ENCODE assay signal across 2 cellular contexts in the genomic region with DNA sequence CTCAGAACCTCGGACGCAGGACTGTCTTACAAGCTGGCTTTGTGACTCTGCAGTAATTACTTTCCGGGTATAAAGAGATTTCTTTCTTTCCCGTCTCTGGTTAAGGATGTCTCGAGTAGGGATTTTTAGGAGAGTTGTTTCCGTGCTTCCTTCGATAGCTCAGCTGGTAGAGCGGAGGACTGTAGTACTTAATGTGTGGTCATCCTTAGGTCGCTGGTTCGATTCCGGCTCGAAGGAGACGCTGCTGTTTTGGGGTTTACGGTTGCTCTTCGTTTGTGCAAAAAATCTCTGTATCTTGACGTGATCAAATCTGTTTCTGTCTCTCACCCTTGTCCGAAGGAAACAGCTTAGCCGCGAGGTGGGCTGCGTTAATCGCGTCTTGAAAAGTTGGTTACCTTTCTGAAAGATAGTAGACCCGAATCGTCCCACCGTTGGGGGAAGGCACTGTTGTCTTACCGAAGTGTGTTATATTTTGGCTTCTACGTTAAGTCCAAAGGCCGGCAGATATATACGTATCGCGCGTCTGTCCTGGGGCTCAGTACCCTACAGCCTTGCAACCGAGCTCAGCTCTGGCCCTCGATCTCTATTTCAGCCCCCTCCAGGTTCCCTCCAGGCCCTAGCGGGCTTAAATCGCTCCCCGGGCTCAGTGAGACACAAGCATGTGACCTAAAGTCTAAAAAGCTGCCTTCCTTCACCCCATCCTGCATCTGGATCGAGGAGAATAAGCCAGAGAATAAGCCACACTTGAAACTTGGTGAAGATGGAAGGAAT.
TF ChIP-seq lines count a peak whose summit lies in the region.

No MANE protein-coding gene starts in this region.

TF ChIP-seq in HCT116, 20 proteins besides CTCF, POLR2A, EP300 and RAD21:
- TF ChIP-seq EGR1 (IDR thresholded peaks at IDR 0.05; ENCODE audit: low read depth) (no peak), JUND (IDR thresholded peaks at IDR 0.05) (no peak), CBX3 (IDR thresholded peaks at IDR 0.05; ENCODE audit: low read depth) (peak; percentile 77; the same call in 1 of the 2 replicates), ZNF274 (IDR thresholded peaks at IDR 0.05; ENCODE audit: low read depth, low read length) (no peak), YY1 (IDR thresholded peaks at IDR 0.05; ENCODE audit: extremely low read depth, insufficient replicate concordance, low read depth, low read length) (peak; percentile 35), SRF (IDR thresholded peaks at IDR 0.05; ENCODE audit: low read depth) (no peak), FOSL1 (IDR thresholded peaks at IDR 0.05; ENCODE audit: low read depth) (no peak)
- TF ChIP-seq, protein P1, sequence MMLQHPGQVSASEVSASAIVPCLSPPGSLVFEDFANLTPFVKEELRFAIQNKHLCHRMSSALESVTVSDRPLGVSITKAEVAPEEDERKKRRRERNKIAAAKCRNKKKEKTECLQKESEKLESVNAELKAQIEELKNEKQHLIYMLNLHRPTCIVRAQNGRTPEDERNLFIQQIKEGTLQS (IDR thresholded peaks at IDR 0.05): peak; percentile 98
- TF ChIP-seq, protein P2, sequence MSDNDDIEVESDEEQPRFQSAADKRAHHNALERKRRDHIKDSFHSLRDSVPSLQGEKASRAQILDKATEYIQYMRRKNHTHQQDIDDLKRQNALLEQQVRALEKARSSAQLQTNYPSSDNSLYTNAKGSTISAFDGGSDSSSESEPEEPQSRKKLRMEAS (IDR thresholded peaks at IDR 0.05): peak; percentile 21; the same call in 1 of the 2 replicates

TF ChIP-seq in GM12878, 131 proteins besides CTCF, POLR2A, EP300 and RAD21:
- no peak for TF ChIP-seq POLR2AphosphoS5 (IDR thresholded peaks at IDR 0.05; ENCODE audit: low read length)
- peak; percentile 51; the same call in 1 of the 2 replicates for TF ChIP-seq FOXM1 (IDR thresholded peaks at IDR 0.05; ENCODE audit: low read depth, low read length)
- TF ChIP-seq, protein P3, sequence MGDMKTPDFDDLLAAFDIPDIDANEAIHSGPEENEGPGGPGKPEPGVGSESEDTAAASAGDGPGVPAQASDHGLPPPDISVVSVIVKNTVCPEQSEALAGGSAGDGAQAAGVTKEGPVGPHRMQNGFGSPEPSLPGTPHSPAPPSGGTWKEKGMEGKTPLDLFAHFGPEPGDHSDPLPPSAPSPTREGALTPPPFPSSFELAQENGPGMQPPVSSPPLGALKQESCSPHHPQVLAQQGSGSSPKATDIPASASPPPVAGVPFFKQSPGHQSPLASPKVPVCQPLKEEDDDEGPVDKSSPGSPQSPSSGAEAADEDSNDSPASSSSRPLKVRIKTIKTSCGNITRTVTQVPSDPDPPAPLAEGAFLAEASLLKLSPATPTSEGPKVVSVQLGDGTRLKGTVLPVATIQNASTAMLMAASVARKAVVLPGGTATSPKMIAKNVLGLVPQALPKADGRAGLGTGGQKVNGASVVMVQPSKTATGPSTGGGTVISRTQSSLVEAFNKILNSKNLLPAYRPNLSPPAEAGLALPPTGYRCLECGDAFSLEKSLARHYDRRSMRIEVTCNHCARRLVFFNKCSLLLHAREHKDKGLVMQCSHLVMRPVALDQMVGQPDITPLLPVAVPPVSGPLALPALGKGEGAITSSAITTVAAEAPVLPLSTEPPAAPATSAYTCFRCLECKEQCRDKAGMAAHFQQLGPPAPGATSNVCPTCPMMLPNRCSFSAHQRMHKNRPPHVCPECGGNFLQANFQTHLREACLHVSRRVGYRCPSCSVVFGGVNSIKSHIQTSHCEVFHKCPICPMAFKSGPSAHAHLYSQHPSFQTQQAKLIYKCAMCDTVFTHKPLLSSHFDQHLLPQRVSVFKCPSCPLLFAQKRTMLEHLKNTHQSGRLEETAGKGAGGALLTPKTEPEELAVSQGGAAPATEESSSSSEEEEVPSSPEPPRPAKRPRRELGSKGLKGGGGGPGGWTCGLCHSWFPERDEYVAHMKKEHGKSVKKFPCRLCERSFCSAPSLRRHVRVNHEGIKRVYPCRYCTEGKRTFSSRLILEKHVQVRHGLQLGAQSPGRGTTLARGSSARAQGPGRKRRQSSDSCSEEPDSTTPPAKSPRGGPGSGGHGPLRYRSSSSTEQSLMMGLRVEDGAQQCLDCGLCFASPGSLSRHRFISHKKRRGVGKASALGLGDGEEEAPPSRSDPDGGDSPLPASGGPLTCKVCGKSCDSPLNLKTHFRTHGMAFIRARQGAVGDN (IDR thresholded peaks at IDR 0.05): no peak
- 0 out of 2 replicates have a peak, but pooled peaks have one; percentile 7 for TF ChIP-seq IRF4 (IDR thresholded peaks at IDR 0.05; ENCODE audit: low read depth, low read length)
- 0 out of 2 replicates have a peak, but pooled peaks have one; percentile 61 for TF ChIP-seq TBL1XR1 (IDR thresholded peaks at IDR 0.05; ENCODE audit: low read depth, low read length)
- TF ChIP-seq PAX5 (IDR thresholded peaks at IDR 0.05; ENCODE audit: borderline replicate concordance, low read depth, low read length): no peak
- no peak for TF ChIP-seq SUPT20H (IDR thresholded peaks at IDR 0.05; ENCODE audit: borderline replicate concordance, control insufficient read depth, low read depth, low read length)
- no peak for TF ChIP-seq ZNF207 (IDR thresholded peaks at IDR 0.05; ENCODE audit: borderline replicate concordance)
- TF ChIP-seq RELA (IDR thresholded peaks at IDR 0.05; ENCODE audit: borderline replicate concordance, partially characterized antibody): peak; percentile 58
- TF ChIP-seq SREBF2 (IDR thresholded peaks at IDR 0.05; ENCODE audit: low read length): peak; percentile 92
- no peak for TF ChIP-seq MTA3 (IDR thresholded peaks at IDR 0.05; ENCODE audit: borderline replicate concordance, low read length)
- TF ChIP-seq RAD51 (IDR thresholded peaks at IDR 0.05): peak; percentile 79; the same call in 1 of the 2 replicates
- peak; percentile 75 for TF ChIP-seq CBFB (IDR thresholded peaks at IDR 0.05; ENCODE audit: low read depth)
- TF ChIP-seq ZZZ3 (IDR thresholded peaks at IDR 0.05; ENCODE audit: control insufficient read depth, insufficient read length, low read depth): no peak
- peak; percentile 44; the same call in 1 of the 2 replicates for TF ChIP-seq ZNF217 (IDR thresholded peaks at IDR 0.05)
- TF ChIP-seq, protein P4, sequence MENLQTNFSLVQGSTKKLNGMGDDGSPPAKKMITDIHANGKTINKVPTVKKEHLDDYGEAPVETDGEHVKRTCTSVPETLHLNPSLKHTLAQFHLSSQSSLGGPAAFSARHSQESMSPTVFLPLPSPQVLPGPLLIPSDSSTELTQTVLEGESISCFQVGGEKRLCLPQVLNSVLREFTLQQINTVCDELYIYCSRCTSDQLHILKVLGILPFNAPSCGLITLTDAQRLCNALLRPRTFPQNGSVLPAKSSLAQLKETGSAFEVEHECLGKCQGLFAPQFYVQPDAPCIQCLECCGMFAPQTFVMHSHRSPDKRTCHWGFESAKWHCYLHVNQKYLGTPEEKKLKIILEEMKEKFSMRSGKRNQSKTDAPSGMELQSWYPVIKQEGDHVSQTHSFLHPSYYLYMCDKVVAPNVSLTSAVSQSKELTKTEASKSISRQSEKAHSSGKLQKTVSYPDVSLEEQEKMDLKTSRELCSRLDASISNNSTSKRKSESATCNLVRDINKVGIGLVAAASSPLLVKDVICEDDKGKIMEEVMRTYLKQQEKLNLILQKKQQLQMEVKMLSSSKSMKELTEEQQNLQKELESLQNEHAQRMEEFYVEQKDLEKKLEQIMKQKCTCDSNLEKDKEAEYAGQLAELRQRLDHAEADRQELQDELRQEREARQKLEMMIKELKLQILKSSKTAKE (IDR thresholded peaks at IDR 0.05; ENCODE audit: low read depth, poor library complexity, severe bottlenecking): peak; percentile 19
- TF ChIP-seq, protein P5, sequence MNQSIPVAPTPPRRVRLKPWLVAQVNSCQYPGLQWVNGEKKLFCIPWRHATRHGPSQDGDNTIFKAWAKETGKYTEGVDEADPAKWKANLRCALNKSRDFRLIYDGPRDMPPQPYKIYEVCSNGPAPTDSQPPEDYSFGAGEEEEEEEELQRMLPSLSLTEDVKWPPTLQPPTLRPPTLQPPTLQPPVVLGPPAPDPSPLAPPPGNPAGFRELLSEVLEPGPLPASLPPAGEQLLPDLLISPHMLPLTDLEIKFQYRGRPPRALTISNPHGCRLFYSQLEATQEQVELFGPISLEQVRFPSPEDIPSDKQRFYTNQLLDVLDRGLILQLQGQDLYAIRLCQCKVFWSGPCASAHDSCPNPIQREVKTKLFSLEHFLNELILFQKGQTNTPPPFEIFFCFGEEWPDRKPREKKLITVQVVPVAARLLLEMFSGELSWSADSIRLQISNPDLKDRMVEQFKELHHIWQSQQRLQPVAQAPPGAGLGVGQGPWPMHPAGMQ (IDR thresholded peaks at IDR 0.05; ENCODE audit: borderline replicate concordance): no peak
- peak; percentile 64; the same call in 1 of the 2 replicates for TF ChIP-seq MXI1 (IDR thresholded peaks at IDR 0.05; ENCODE audit: low read depth, low read length)
- 0 out of 2 replicates have a peak, but pooled peaks have one; percentile 4 for TF ChIP-seq ASH2L (IDR thresholded peaks at IDR 0.05; ENCODE audit: borderline replicate concordance, low read depth)
- 0 out of 2 replicates have a peak, but pooled peaks have one; percentile 6 for TF ChIP-seq IKZF1 (conservative IDR thresholded peaks at IDR 0.05)
- TF ChIP-seq ZSCAN29 (IDR thresholded peaks at IDR 0.05): peak; percentile 92
- peak in 1 of 2 experiments; percentile 44; a peak in 1 of 4 replicates for TF ChIP-seq ETV6 (conservative IDR thresholded peaks at IDR 0.05 in 1 of 2, IDR thresholded peaks at IDR 0.05 in 1 of 2; ENCODE audit: borderline replicate concordance in 1 of 2, low read depth in 1 of 2)
- no peak for TF ChIP-seq MEF2A (IDR thresholded peaks at IDR 0.05; ENCODE audit: insufficient read depth, low read depth, low read length)
- TF ChIP-seq ZNF24 (IDR thresholded peaks at IDR 0.05): peak; percentile 98
- TF ChIP-seq SMARCA5 (IDR thresholded peaks at IDR 0.05): peak; percentile 87
- TF ChIP-seq TARDBP (IDR thresholded peaks at IDR 0.05; ENCODE audit: borderline replicate concordance): peak; percentile 97
- TF ChIP-seq HDAC6 (IDR thresholded peaks at IDR 0.05; ENCODE audit: unreplicated experiment): no peak
- TF ChIP-seq SIN3A (IDR thresholded peaks at IDR 0.05; ENCODE audit: low read depth, low read length): no peak
- TF ChIP-seq CHD1 (IDR thresholded peaks at IDR 0.05; ENCODE audit: low read depth, low read length): no peak
- no peak for TF ChIP-seq GATAD2B (conservative IDR thresholded peaks at IDR 0.05; ENCODE audit: low read depth)
- TF ChIP-seq SMAD5 (IDR thresholded peaks at IDR 0.05; ENCODE audit: low read depth): no peak
- TF ChIP-seq, protein P6, sequence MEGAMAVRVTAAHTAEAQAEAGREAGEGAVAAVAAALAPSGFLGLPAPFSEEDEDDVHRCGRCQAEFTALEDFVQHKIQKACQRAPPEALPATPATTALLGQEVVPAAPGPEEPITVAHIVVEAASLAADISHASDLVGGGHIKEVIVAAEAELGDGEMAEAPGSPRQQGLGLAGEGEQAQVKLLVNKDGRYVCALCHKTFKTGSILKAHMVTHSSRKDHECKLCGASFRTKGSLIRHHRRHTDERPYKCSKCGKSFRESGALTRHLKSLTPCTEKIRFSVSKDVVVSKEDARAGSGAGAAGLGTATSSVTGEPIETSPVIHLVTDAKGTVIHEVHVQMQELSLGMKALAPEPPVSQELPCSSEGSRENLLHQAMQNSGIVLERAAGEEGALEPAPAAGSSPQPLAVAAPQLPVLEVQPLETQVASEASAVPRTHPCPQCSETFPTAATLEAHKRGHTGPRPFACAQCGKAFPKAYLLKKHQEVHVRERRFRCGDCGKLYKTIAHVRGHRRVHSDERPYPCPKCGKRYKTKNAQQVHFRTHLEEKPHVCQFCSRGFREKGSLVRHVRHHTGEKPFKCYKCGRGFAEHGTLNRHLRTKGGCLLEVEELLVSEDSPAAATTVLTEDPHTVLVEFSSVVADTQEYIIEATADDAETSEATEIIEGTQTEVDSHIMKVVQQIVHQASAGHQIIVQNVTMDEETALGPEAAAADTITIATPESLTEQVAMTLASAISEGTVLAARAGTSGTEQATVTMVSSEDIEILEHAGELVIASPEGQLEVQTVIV (IDR thresholded peaks at IDR 0.05; ENCODE audit: borderline replicate concordance, partially characterized antibody): no peak
- TF ChIP-seq RUNX3 (IDR thresholded peaks at IDR 0.05; ENCODE audit: low read length): peak; percentile 86
- no peak for TF ChIP-seq STAT1 (conservative IDR thresholded peaks at IDR 0.05)
- no peak for TF ChIP-seq STAT3 (IDR thresholded peaks at IDR 0.05; ENCODE audit: low read depth, low read length)
TF ChIP-seq in GM12878: peak in this region for 18.
